In the genomic region with DNA sequence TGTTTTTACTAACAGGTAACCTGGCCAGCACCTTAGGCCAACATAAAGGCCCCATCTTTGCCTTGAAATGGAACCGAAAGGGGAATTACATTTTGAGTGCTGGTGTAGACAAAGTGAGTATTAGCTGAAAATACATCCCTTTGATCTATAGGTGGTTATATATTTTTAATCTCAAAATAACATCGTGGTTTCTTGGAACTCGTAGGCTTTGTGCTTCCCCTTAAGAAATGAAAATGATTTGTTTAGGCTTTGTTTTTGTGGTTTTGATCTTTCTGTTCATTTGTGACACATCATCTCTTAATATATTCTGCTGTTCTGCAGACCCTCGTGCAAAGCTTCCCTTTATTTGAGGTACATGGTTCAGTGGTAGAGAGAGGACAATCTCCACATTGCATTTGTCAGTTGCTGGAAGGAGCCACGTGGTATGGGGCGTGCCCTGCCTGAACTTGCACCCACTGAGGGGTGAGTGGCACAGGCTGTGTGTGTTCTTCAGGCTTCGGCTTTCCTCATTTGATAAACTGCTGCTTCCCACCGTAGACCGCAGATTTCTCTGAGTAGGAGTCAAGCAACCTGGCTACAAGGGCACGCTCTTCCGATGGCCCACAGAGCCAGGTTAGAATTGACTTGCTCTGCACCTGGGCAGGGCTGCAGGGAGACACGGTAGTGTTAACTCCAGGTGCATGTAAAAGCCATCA, we compare ENCODE assay signal across 27 cellular contexts.
"Had no signal": no experiment of that assay in that cellular context is flagged by ENCODE, and none has a peak within 500 bp of the region (broad histone marks: within the 10 kb centered on the region; RNA-seq: fewer than 3 reads in every experiment).

No MANE protein-coding gene starts in this region.

- H3K27me3 Mint-ChIP-seq: naive B cell; progenitor cell of endocrine pancreas; stimulated activated memory B cell treated with anti-CD40 and anti-IgM and Interleukin-4, amounts not matched to agents 10 μg/mL and 1 μg/mL and 100 μg/mL, for 72 hours had no signal

- ATAC-seq: left colon; left lung; lower lobe of right lung; natural killer cell; right lobe of liver; stimulated activated memory B cell treated with anti-CD40 and anti-IgM and Interleukin-4, amounts not matched to agents 10 μg/mL and 1 μg/mL and 100 μg/mL, for 72 hours; stimulated activated naive CD8-positive, alpha-beta T cell treated with anti-CD3 and anti-CD28 coated beads, Interleukin-15, Interleukin-2, amounts not matched to agents 100 U/mL and 50 U/mL, for 24 hours had no signal

- H3K4me1 Mint-ChIP-seq: immature natural killer cell; naive B cell; natural killer cell; nephron progenitor cell; neural progenitor cell; stimulated activated memory B cell treated with anti-CD40 and anti-IgM and Interleukin-4, amounts not matched to agents 10 μg/mL and 1 μg/mL and 100 μg/mL, for 72 hours had no signal

- H3K4me3 Mint-ChIP-seq: immature natural killer cell; natural killer cell; nephron progenitor cell; neural progenitor cell; stimulated activated memory B cell treated with anti-CD40 and anti-IgM and Interleukin-4, amounts not matched to agents 10 μg/mL and 1 μg/mL and 100 μg/mL, for 72 hours had no signal

- H3K9me3 Mint-ChIP-seq: immature natural killer cell; natural killer cell; neural progenitor cell; stimulated activated memory B cell treated with anti-CD40 and anti-IgM and Interleukin-4, amounts not matched to agents 10 μg/mL and 1 μg/mL and 100 μg/mL, for 72 hours had no signal

- DNase-seq: hypothalamus; immature natural killer cell; kidney; left colon; left lung; lower lobe of right lung; mammary epithelial cell; mesenchymal stem cell; naive B cell; natural killer cell; nephron progenitor cell; occipital lobe; right lobe of liver; stimulated activated CD4-positive, alpha-beta T cell treated with anti-CD3 and anti-CD28 coated beads, Interleukin-4, amount 100 ng/mL, for 4 hours; stimulated activated CD8-positive, alpha-beta memory T cell treated with anti-CD3 and anti-CD28 coated beads, Interleukin-4, amount 100 ng/mL, for 48 hours; stimulated activated naive CD8-positive, alpha-beta T cell treated with anti-CD3 and anti-CD28 coated beads, Interleukin-15, Interleukin-2, amounts not matched to agents 100 U/mL and 50 U/mL, for 24 hours; stomach; testis; thyroid gland; transverse colon; upper lobe of left lung had no signal

- H3K9me3 ChIP-seq: left lung, lower lobe of right lung, neutrophil, right atrium auricular region, right lobe of liver, stomach, testis, thyroid gland, transverse colon, upper lobe of left lung, vagina had no signal

- H3K27ac Mint-ChIP-seq: immature natural killer cell; natural killer cell; nephron progenitor cell; neural progenitor cell; progenitor cell of endocrine pancreas; stimulated activated memory B cell treated with anti-CD40 and anti-IgM and Interleukin-4, amounts not matched to agents 10 μg/mL and 1 μg/mL and 100 μg/mL, for 72 hours had no signal

- H3K36me3 Mint-ChIP-seq: natural killer cell had no signal
